12 cellular contexts compared by ENCODE assay signal in the genomic region with DNA sequence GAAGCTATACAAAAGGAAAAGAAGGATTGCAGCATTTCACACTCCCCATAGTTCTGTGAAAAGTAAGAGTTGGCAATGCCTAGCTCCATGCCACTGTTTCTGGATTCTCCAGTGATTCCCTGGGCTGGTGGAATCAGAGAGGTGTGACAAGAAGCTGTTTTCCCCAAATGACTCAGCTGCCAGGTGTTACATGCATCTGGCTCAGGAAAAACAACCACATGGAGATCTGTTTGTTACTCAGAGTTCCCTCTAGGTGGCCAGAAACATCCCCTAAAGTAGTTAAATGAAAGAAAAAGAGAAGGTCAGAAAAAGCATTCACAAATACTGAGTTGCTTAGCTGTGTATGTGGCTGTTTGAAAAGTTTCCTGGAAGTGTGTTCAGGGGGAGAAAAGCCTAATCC.
DNase-seq lines count a peak whose midpoint lies in the region; ATAC-seq and TF ChIP-seq lines count a peak whose summit lies in the region.
"Had no signal": no experiment of that assay in that cellular context is flagged by ENCODE, and none has a peak within 500 bp of the region (broad histone marks: within the 10 kb centered on the region; RNA-seq: fewer than 3 reads in every experiment).

No MANE protein-coding gene starts in this region.

- H3K27ac Mint-ChIP-seq in GM23338: peak overlapping the region; percentile 7
- H3K27ac Mint-ChIP-seq: CD8-positive, alpha-beta T cell had no signal

- no peaks in the 10 kb centered on the region for H3K9me2 ChIP-seq in GM23338 (ENCODE audit: insufficient read depth)

- no peaks in the 10 kb centered on the region for H3K79me2 ChIP-seq in GM23338 (replicated peaks; ENCODE audit: insufficient read depth)

- H3K27ac ChIP-seq in GM23338 (ENCODE audit: low read depth) (no peak overlapping the region), aorta (ENCODE audit: low read depth in 1 of 2, low read length in 2 of 2) (no peak overlapping the region)
- H3K27ac ChIP-seq: body of pancreas had no signal

- H2AFZ ChIP-seq in GM23338: peak overlapping the region; percentile 64; the same call in 1 of the 2 replicates

- no peaks in the 10 kb centered on the region for H3F3A ChIP-seq in GM23338 (replicated peaks; ENCODE audit: low read depth)

- H3K36me3 ChIP-seq in GM23338 (ENCODE audit: insufficient read depth) (no peaks in the 10 kb centered on the region), aorta (ENCODE audit: control insufficient read depth in 1 of 2, insufficient read depth in 2 of 2, low read length in 1 of 2) (no peaks in the 10 kb centered on the region)

- H3K4me3 ChIP-seq in GM12865 (ENCODE audit: low read depth, low read length) (no peak overlapping the region), GM23338 (no peak overlapping the region), aorta (ENCODE audit: low read length in 2 of 2) (no peak overlapping the region)
- H3K4me3 ChIP-seq: body of pancreas had no signal

- ATAC-seq in GM23338 (peak; percentile 79), aorta (ENCODE audit: low FRiP score) (no peak)
- ATAC-seq: body of pancreas; CD8-positive, alpha-beta T cell had no signal

- peaks cover 6% of the 10 kb centered on the region for H3K27me3 Mint-ChIP-seq in GM23338 (ENCODE audit: insufficient read depth, low read depth, poor library complexity)

- intact Hi-C loops in aorta (cut with DNase I): no loop called here

- H4K20me1 ChIP-seq in GM23338 (replicated peaks; ENCODE audit: insufficient read depth): no peaks in the 10 kb centered on the region

- peaks cover 22% of the 10 kb centered on the region for H3K4me1 Mint-ChIP-seq in GM23338
- H3K4me1 Mint-ChIP-seq: naive B cell had no signal

- H3K27me3 ChIP-seq in GM23338 (ENCODE audit: insufficient read depth) (no peaks in the 10 kb centered on the region), aorta (ENCODE audit: control insufficient read depth in 1 of 2, insufficient read depth in 2 of 2, low read length in 1 of 2) (no peaks in the 10 kb centered on the region)
- H3K27me3 ChIP-seq: body of pancreas had no signal

- H3K9me3 ChIP-seq in aorta (ENCODE audit: control insufficient read depth, low read length): no peaks in the 10 kb centered on the region
- H3K9me3 ChIP-seq: body of pancreas had no signal

- TF ChIP-seq CTCF in GM12865 (IDR thresholded peaks at IDR 0.05; ENCODE audit: insufficient read depth, low read depth, low read length, missing control alignments) (peak; percentile 15), GM23338 (conservative IDR thresholded peaks at IDR 0.05; ENCODE audit: low read depth in 2 of 2) (peak; percentile 18 to 38; a peak in 3 of 4 replicates)

- no peak overlapping the region for H3K4me3 Mint-ChIP-seq in GM23338
- H3K4me3 Mint-ChIP-seq: CD8-positive, alpha-beta T cell had no signal

- H3K4me1 ChIP-seq in GM23338 (ENCODE audit: insufficient read depth) (peaks cover 8% of the 10 kb centered on the region; the same call in 1 of the 2 replicates), aorta (ENCODE audit: control insufficient read depth in 1 of 2, insufficient read depth in 2 of 2, low read length in 2 of 2) (no peaks in the 10 kb centered on the region)
- H3K4me1 ChIP-seq: body of pancreas had no signal

- DNase-seq in GM12865 (ENCODE audit: low read depth): peak; percentile 63
- DNase-seq in GM23338 (ENCODE audit: low spot score): peak; percentile 70
- peak; percentile 32 for DNase-seq in NCI-H2171 (lab: John Stamatoyannopoulos, UW)
- DNase-seq in iPS DF 19.7 (ENCODE audit: low read depth, low spot score): peak; percentile 28
- no peak for DNase-seq in NCI-H748 (lab: John Stamatoyannopoulos, UW; ENCODE audit: unreplicated experiment)
- no peak for DNase-seq in aorta
- no peak for DNase-seq in HUDEP-2 (lab: John Stamatoyannopoulos, UW; ENCODE audit: unreplicated experiment in 76 of 76)
- no peak for DNase-seq in DMS114 treated with DMSO at 0.1 percent for 48 hours (lab: John Stamatoyannopoulos, UW; ENCODE audit: unreplicated experiment)
- DNase-seq: body of pancreas; CD8-positive, alpha-beta T cell; erythroblast; naive B cell had no signal

- H3K36me3 Mint-ChIP-seq in GM23338 (ENCODE audit: low read depth): no peaks in the 10 kb centered on the region
- H3K36me3 Mint-ChIP-seq: CD8-positive, alpha-beta T cell; naive B cell had no signal

- no peaks in the 10 kb centered on the region for H3K9me3 Mint-ChIP-seq in GM23338
- H3K9me3 Mint-ChIP-seq: CD8-positive, alpha-beta T cell; naive B cell had no signal

- H3K4me2 ChIP-seq in GM23338: no peak overlapping the region

TF ChIP-seq in GM23338, 12 proteins besides CTCF, POLR2A, EP300 and RAD21 (continues in another document):
- TF ChIP-seq STAT1 (IDR thresholded peaks at IDR 0.05; ENCODE audit: unreplicated experiment): no peak
- TF ChIP-seq ZNF331 (CRISPR knock-in tag; IDR thresholded peaks at IDR 0.05; ENCODE audit: low read depth): no peak
- no peak for TF ChIP-seq EZH2 (IDR thresholded peaks at IDR 0.05; ENCODE audit: low read depth, unreplicated experiment)
- TF ChIP-seq POLR2AphosphoS5 (IDR thresholded peaks at IDR 0.05; ENCODE audit: low read depth): no peak
- TF ChIP-seq NANOG (IDR thresholded peaks at IDR 0.05; ENCODE audit: borderline replicate concordance): no peak
- no peak for TF ChIP-seq ZNF114 (CRISPR knock-in tag; IDR thresholded peaks at IDR 0.05)
- TF ChIP-seq JUNB (IDR thresholded peaks at IDR 0.05; ENCODE audit: unreplicated experiment): no peak
- TF ChIP-seq, protein P1, sequence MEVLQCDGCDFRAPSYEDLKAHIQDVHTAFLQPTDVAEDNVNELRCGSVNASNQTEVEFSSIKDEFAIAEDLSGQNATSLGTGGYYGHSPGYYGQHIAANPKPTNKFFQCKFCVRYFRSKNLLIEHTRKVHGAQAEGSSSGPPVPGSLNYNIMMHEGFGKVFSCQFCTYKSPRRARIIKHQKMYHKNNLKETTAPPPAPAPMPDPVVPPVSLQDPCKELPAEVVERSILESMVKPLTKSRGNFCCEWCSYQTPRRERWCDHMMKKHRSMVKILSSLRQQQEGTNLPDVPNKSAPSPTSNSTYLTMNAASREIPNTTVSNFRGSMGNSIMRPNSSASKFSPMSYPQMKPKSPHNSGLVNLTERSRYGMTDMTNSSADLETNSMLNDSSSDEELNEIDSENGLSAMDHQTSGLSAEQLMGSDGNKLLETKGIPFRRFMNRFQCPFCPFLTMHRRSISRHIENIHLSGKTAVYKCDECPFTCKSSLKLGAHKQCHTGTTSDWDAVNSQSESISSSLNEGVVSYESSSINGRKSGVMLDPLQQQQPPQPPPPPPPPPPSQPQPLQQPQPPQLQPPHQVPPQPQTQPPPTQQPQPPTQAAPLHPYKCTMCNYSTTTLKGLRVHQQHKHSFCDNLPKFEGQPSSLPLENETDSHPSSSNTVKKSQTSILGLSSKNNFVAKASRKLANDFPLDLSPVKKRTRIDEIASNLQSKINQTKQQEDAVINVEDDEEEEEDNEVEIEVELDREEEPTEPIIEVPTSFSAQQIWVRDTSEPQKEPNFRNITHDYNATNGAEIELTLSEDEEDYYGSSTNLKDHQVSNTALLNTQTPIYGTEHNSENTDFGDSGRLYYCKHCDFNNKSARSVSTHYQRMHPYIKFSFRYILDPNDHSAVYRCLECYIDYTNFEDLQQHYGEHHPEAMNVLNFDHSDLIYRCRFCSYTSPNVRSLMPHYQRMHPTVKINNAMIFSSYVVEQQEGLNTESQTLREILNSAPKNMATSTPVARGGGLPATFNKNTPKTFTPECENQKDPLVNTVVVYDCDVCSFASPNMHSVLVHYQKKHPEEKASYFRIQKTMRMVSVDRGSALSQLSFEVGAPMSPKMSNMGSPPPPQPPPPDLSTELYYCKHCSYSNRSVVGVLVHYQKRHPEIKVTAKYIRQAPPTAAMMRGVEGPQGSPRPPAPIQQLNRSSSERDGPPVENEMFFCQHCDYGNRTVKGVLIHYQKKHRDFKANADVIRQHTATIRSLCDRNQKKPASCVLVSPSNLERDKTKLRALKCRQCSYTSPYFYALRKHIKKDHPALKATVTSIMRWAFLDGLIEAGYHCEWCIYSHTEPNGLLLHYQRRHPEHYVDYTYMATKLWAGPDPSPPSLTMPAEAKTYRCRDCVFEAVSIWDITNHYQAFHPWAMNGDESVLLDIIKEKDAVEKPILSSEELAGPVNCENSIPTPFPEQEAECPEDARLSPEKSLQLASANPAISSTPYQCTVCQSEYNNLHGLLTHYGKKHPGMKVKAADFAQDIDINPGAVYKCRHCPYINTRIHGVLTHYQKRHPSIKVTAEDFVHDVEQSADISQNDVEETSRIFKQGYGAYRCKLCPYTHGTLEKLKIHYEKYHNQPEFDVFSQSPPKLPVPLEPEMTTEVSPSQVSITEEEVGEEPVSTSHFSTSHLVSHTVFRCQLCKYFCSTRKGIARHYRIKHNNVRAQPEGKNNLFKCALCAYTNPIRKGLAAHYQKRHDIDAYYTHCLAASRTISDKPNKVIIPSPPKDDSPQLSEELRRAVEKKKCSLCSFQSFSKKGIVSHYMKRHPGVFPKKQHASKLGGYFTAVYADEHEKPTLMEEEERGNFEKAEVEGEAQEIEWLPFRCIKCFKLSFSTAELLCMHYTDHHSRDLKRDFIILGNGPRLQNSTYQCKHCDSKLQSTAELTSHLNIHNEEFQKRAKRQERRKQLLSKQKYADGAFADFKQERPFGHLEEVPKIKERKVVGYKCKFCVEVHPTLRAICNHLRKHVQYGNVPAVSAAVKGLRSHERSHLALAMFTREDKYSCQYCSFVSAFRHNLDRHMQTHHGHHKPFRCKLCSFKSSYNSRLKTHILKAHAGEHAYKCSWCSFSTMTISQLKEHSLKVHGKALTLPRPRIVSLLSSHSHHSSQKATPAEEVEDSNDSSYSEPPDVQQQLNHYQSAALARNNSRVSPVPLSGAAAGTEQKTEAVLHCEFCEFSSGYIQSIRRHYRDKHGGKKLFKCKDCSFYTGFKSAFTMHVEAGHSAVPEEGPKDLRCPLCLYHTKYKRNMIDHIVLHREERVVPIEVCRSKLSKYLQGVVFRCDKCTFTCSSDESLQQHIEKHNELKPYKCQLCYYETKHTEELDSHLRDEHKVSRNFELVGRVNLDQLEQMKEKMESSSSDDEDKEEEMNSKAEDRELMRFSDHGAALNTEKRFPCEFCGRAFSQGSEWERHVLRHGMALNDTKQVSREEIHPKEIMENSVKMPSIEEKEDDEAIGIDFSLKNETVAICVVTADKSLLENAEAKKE (CRISPR knock-in tag; IDR thresholded peaks at IDR 0.05): no peak
- TF ChIP-seq ETS1 (IDR thresholded peaks at IDR 0.05): no peak
- no peak for TF ChIP-seq CREB1 (CRISPR knock-in tag; IDR thresholded peaks at IDR 0.05; ENCODE audit: low read depth)

Comparison
In these comparisons a context has a peak if more than half of its experiments do, and no peak if none do; other contexts are left out.
1. DNase-seq: peak in GM12865 (single experiment), GM23338 (single experiment), NCI-H2171 (single experiment) and iPS DF 19.7 (single experiment); none in NCI-H748 (single experiment), aorta (0 of 2), HUDEP-2 (0 of 76) and DMS114 treated with DMSO at 0.1 percent for 48 hours (single experiment).